Comparison of ENCODE assay signal across 1 cellular context in genomic region chr18:54718436-54718773, GRCh38.
TF ChIP-seq lines count a peak whose summit lies in the region.

No MANE protein-coding gene starts in this region.

TF ChIP-seq in GM23338, 12 proteins besides CTCF, POLR2A, EP300 and RAD21 (continued from another document):
- TF ChIP-seq ZNF462 (CRISPR knock-in tag; IDR thresholded peaks at IDR 0.05) (no peak), STAT1 (IDR thresholded peaks at IDR 0.05; ENCODE audit: unreplicated experiment) (no peak), ZNF114 (CRISPR knock-in tag; IDR thresholded peaks at IDR 0.05) (no peak), ETS1 (IDR thresholded peaks at IDR 0.05) (no peak), REST (IDR thresholded peaks at IDR 0.05; ENCODE audit: unreplicated experiment) (no peak), JUNB (IDR thresholded peaks at IDR 0.05; ENCODE audit: unreplicated experiment) (no peak)
